ENCODE assay signal across 1 cellular context in the genomic region with DNA sequence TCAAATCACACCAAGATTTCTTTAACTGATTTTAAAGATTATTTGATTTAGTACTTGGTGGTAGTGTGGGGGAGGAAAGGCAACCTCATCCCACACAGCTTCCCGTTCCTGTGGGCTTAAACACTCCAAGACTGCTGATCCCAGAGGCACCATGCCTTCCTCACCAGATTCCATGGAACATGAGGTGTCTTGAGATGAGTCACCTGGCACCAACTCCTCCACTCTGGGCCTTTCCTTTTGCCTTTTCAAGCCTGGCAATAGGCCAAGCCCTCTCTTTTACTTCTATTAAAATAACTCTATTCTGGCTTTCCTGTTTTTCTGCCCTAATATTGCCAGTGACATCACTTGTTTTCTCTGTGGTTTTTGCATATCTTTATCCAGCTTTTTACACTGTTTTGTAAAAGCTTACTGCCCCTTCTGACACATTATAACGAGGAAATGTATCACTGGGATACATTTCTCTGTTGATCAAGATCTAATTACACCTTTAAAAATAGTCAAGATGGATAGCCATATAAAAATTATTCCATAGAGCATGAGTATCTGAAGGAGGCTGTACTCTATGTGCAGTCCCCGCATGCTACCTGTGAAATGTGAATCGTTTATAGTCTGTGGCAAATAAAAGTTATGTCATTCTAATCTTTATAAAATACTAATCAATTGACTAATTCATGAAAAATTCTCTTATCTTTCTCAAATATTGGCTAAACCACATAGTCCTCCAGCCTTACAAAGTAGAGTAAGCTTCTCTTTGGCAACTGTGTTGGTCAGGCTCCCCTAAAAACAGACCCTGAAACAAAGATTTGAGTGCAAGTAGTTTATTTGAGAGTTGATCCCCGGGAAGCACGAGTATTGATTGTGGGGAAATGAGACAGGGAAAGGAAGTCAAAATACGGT.
TF ChIP-seq lines count a peak whose summit lies in the region.

No MANE protein-coding gene starts in this region.

TF ChIP-seq in HEK293, 187 proteins besides CTCF, POLR2A, EP300 and RAD21 (continued from another document):
- TF ChIP-seq ZSCAN18 (tag by site-specific recombination; IDR thresholded peaks at IDR 0.05) (no peak), PRDM1 (tag by site-specific recombination; IDR thresholded peaks at IDR 0.05) (no peak)
